16 cellular contexts compared by ENCODE assay signal in genomic region chr12:50720085-50720484, GRCh38. TPM values are rescaled to one million over a fixed set of nuclear protein-coding genes. Genes with fewer than 3 reads are reported as not detected.
DNase-seq lines count a peak whose midpoint lies in the region; ATAC-seq and TF ChIP-seq lines count a peak whose summit lies in the region.
"Had no signal": no experiment of that assay in that cellular context is flagged by ENCODE, and none has a peak within 500 bp of the region (broad histone marks: within the 10 kb centered on the region; RNA-seq: fewer than 3 reads in every experiment).

No MANE protein-coding gene starts in this region.

- CTCF ChIA-PET in HEK293 (lab: Yijun Ruan, JAX): interaction anchor here (2.5 kb wide), 1 partner anchor 15 kb away, joined by 12 read pairs; no protein-coding TSS in a partner anchor

- no peak for TF ChIP-seq POLR2A in adrenal gland (IDR thresholded peaks at IDR 0.05)

- DNase-seq in AG08396 (ENCODE audit: low spot score): peak; percentile 18
- peak; percentile 18 for DNase-seq in astrocyte of the hippocampus (ENCODE audit: low read depth, low spot score)
- peak; percentile 21 to 49 for DNase-seq in foreskin fibroblast
- no peak for DNase-seq in activated CD4-positive, alpha-beta T cell treated with anti-CD3 and anti-CD28 coated beads for 48 hours
- DNase-seq in adrenal gland: no peak
- DNase-seq: COR-L47, DMS153, MV-4-11, NCI-H1417, NCI-H1930, NCI-H446, NCI-H774 had no signal

- no peaks in the 10 kb centered on the region for H3K9me3 ChIP-seq in HEK293 (ENCODE audit: control insufficient read depth, insufficient read depth, low read depth, low read length)
- no peaks in the 10 kb centered on the region for H3K9me3 ChIP-seq in adrenal gland (replicated peaks in 1 of 3)

- no peak for TF ChIP-seq CTCF in HEK293 (tag by site-specific recombination; IDR thresholded peaks at IDR 0.05)
- TF ChIP-seq CTCF in foreskin fibroblast (IDR thresholded peaks at IDR 0.05; ENCODE audit: low read depth, low read length): no peak
- TF ChIP-seq CTCF in adrenal gland (IDR thresholded peaks at IDR 0.05): no peak

- WGBS in adrenal gland, 4 donors: 95 to 100% (median 98%) methylated on average over 3 of the region's 3 CpGs

- H3K4me3 ChIP-seq in HEK293 (ENCODE audit: low read depth, low read length): no peak overlapping the region
- no peak overlapping the region for H3K4me3 ChIP-seq in foreskin fibroblast (ENCODE audit: low read depth in 1 of 2, low read length in 2 of 2)
- H3K4me3 ChIP-seq in adrenal gland: no peak overlapping the region
- H3K4me3 ChIP-seq: K562 had no signal

- H3K4me1 ChIP-seq in HEK293 (ENCODE audit: control insufficient read depth, insufficient read depth, low read length): peaks cover 4% of the 10 kb centered on the region
- peaks cover 0 to under 1% of the 10 kb centered on the region in 2 donors for H3K4me1 ChIP-seq in adrenal gland (replicated peaks in 1 of 2)

- H3K36me3 ChIP-seq in HEK293 (ENCODE audit: control insufficient read depth in 2 of 2, insufficient read depth in 1 of 2, low read length in 2 of 2) (peaks cover 4 to 50% of the 10 kb centered on the region in 2 experiments), adrenal gland (replicated peaks in 1 of 2) (peaks cover 0 to 64% of the 10 kb centered on the region in 2 donors)

- POLR2A ChIA-PET in HEK293 (lab: Yijun Ruan, JAX): no interaction called here

- H3K27ac ChIP-seq in HEK293 (ENCODE audit: extremely low read depth, low read depth, low read length) (no peak overlapping the region), adrenal gland (no peak overlapping the region)

- intact Hi-C loops in adrenal gland (cut with DNase I): no loop called here

- no peaks in the 10 kb centered on the region for H3K27me3 ChIP-seq in adrenal gland

- ATAC-seq in HG03469 (IDR thresholded peaks at IDR 0.05; ENCODE audit: unreplicated experiment): no peak
- ATAC-seq in GM21723 (IDR thresholded peaks at IDR 0.05; ENCODE audit: unreplicated experiment): no peak
- ATAC-seq: K562 had no signal

TF ChIP-seq in HEK293, 187 proteins besides CTCF, POLR2A, EP300 and RAD21:
- no peak for TF ChIP-seq MYNN (tag by site-specific recombination; IDR thresholded peaks at IDR 0.05; ENCODE audit: borderline replicate concordance)
- no peak for TF ChIP-seq ZNF555 (tag by site-specific recombination; conservative IDR thresholded peaks at IDR 0.05)
- TF ChIP-seq PRDM10 (tag by site-specific recombination; IDR thresholded peaks at IDR 0.05): peak; percentile 90

RNA-seq across cellular contexts. Expression of gene ATF1, which starts 43.8 kb away (rescaled TPM):
- total RNA-seq in adrenal gland: 10 to 100 TPM in 7 of 8 donors, 1 to 10 TPM in 1; 8.2 to 57.9 (median 37.7) TPM
- polyA plus RNA-seq in adrenal gland: 10 to 100 TPM in 1 of 3 donors, 1 to 10 TPM in 2; 6.7 to 56.0 (median 9.7) TPM

Comparison
In these comparisons a context has a peak if more than half of its experiments do, and no peak if none do; other contexts are left out.
1. DNase-seq: peak in AG08396 (single experiment), astrocyte of the hippocampus (single experiment) and foreskin fibroblast (2 of 2); none in activated CD4-positive, alpha-beta T cell treated with anti-CD3 and anti-CD28 coated beads for 48 hours (single experiment) and adrenal gland (0 of 7).